11 cellular contexts compared by ENCODE assay signal in genomic region chr15:62648954-62649353, GRCh38.
A peak's percentile ranks its signal among the peaks of the same experiment; 100 is the strongest.
DNase-seq lines count a peak whose midpoint lies in the region; ATAC-seq and TF ChIP-seq lines count a peak whose summit lies in the region.
"Had no signal": no experiment of that assay in that cellular context is flagged by ENCODE, and none has a peak within 500 bp of the region (broad histone marks: within the 10 kb centered on the region; RNA-seq: fewer than 3 reads in every experiment).

No MANE protein-coding gene starts in this region.

- H3K27ac ChIP-seq in tibial artery = no peak overlapping the region
- H3K27ac ChIP-seq: SJSA1, skin epidermis had no signal

- H3K4me3 Mint-ChIP-seq in stimulated activated naive CD8-positive, alpha-beta T cell treated with anti-CD3 and anti-CD28 coated beads, Interleukin-15, amount 100 ng/mL, for 72 hours = no peak overlapping the region

- TF ChIP-seq CTCF in fibroblast of the aortic adventitia (IDR thresholded peaks at IDR 0.05; ENCODE audit: insufficient read depth, low read length) (peak; percentile 24), tibial artery (IDR thresholded peaks at IDR 0.05) (peak; percentile 43 to 45)

- no peaks in the 10 kb centered on the region for H3K9me3 ChIP-seq in tibial artery
- H3K9me3 ChIP-seq: SJSA1 had no signal

- H3K36me3 ChIP-seq in tibial artery = peaks cover 13 to 19% (median 18%) of the 10 kb centered on the region in 3 donors

- no peaks in the 10 kb centered on the region for H3K27me3 Mint-ChIP-seq in stimulated activated naive CD8-positive, alpha-beta T cell treated with anti-CD3 and anti-CD28 coated beads, Interleukin-15, amount 100 ng/mL, for 72 hours

- intact Hi-C loops in tibial artery (cut with DNase I; ENCODE audit: low total_unique reads) = loop anchor here (5.0 kb wide), 1 partner anchor 257 kb away; the partner anchor contains the start of gene TLN2

- DNase-seq in NCI-H524 (lab: John Stamatoyannopoulos, UW) (peak; percentile 9 to 48), NCI-H524 treated with DMSO at 0.1 percent for 48 hours (lab: John Stamatoyannopoulos, UW) (no peak), OCI-M1 (lab: John Stamatoyannopoulos, UW) (peak; percentile 17), fibroblast of the aortic adventitia (ENCODE audit: low read depth) (peak; percentile 32), tibial artery (no peak)
- DNase-seq in stimulated activated naive CD4-positive, alpha-beta T cell (lab: John Stamatoyannopoulos, UW) = no peak
- no peak for DNase-seq in activated naive CD4-positive, alpha-beta T cell treated with Interleukin-2 at 50 U/mL for 16 hours
- DNase-seq in stimulated activated naive CD8-positive, alpha-beta T cell treated with anti-CD3 and anti-CD28 coated beads, Interleukin-15, amount 100 ng/mL, for 72 hours = no peak
- DNase-seq: activated naive CD4-positive, alpha-beta T cell treated with anti-CD3 and anti-CD28 coated beads, Interleukin-2, amount 50 U/mL, for 16 hours had no signal

- H3K4me1 ChIP-seq in tibial artery = no peaks in the 10 kb centered on the region

- no peaks in the 10 kb centered on the region for H3K27me3 ChIP-seq in tibial artery
- H3K27me3 ChIP-seq: SJSA1 had no signal

- ATAC-seq in stimulated activated naive CD8-positive, alpha-beta T cell treated with anti-CD3 and anti-CD28 coated beads, Interleukin-15, amount 100 ng/mL, for 72 hours = no peak

- H3K27ac Mint-ChIP-seq in stimulated activated naive CD8-positive, alpha-beta T cell treated with anti-CD3 and anti-CD28 coated beads, Interleukin-15, amount 100 ng/mL, for 72 hours = no peak overlapping the region

- H3K4me3 ChIP-seq in fibroblast of the aortic adventitia (ENCODE audit: low read depth, low read length) (no peak overlapping the region), tibial artery (no peak overlapping the region)
- H3K4me3 ChIP-seq: SJSA1, skin epidermis had no signal

- no peaks in the 10 kb centered on the region for H3K4me1 Mint-ChIP-seq in stimulated activated naive CD8-positive, alpha-beta T cell treated with anti-CD3 and anti-CD28 coated beads, Interleukin-15, amount 100 ng/mL, for 72 hours

- H3K9me3 Mint-ChIP-seq in stimulated activated naive CD8-positive, alpha-beta T cell treated with anti-CD3 and anti-CD28 coated beads, Interleukin-15, amount 100 ng/mL, for 72 hours = no peaks in the 10 kb centered on the region

Comparison
In these comparisons a context has a peak if more than half of its experiments do, and no peak if none do; other contexts are left out.
1. DNase-seq: peak in NCI-H524 (2 of 2), OCI-M1 (single experiment) and fibroblast of the aortic adventitia (single experiment); none in NCI-H524 treated with DMSO at 0.1 percent for 48 hours (single experiment), tibial artery (0 of 2), stimulated activated naive CD4-positive, alpha-beta T cell (0 of 6), activated naive CD4-positive, alpha-beta T cell treated with Interleukin-2 at 50 U/mL for 16 hours (single experiment) and stimulated activated naive CD8-positive, alpha-beta T cell treated with anti-CD3 and anti-CD28 coated beads, Interleukin-15, amount 100 ng/mL, for 72 hours (0 of 2).